In the genomic region with DNA sequence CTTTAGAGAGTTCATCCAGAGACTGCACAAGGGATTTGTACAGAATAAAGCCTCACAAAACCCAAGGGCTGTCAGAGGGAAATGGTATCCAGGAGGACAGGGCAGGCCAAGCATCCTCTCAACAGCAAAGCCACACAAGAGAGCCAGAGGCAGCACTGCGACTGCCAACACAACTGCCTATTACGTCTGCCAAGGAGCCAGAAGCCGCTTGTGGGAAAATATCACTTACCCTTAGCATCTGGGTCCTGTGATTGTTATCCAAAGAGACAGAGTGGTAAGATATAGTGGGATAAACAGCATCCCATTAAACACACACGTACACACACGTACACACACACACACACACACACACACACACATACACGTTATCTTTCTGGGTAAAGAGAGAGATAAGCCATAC, we compare ENCODE assay signal across 12 cellular contexts.
DNase-seq lines count a peak whose midpoint lies in the region; ATAC-seq and TF ChIP-seq lines count a peak whose summit lies in the region.
"Had no signal": no experiment of that assay in that cellular context is flagged by ENCODE, and none has a peak within 500 bp of the region (broad histone marks: within the 10 kb centered on the region; RNA-seq: fewer than 3 reads in every experiment).

No MANE protein-coding gene starts in this region.

- no peak overlapping the region for H3K27ac Mint-ChIP-seq in type B pancreatic cell
- H3K27ac Mint-ChIP-seq in activated CD4-positive, alpha-beta memory T cell treated with anti-CD3 and anti-CD28 coated beads, Interleukin-2, amount 10 ng/mL, durations not matched to agents 7 days and 5 days: no peak overlapping the region
- H3K27ac Mint-ChIP-seq: activated naive CD8-positive, alpha-beta T cell treated with anti-CD3 and anti-CD28 coated beads for 36 hours had no signal

- CTCF ChIA-PET in activated CD4-positive, alpha-beta memory T cell treated with anti-CD3 and anti-CD28 coated beads, Interleukin-2, amount 10 ng/mL, durations not matched to agents 7 days and 5 days (lab: Charles Lee): no interaction called here

- POLR2A ChIA-PET in activated CD4-positive, alpha-beta memory T cell treated with anti-CD3 and anti-CD28 coated beads, Interleukin-2, amount 10 ng/mL, durations not matched to agents 7 days and 5 days (lab: Charles Lee): no interaction called here

- H3K27me3 Mint-ChIP-seq in type B pancreatic cell: no peaks in the 10 kb centered on the region
- H3K27me3 Mint-ChIP-seq in activated CD4-positive, alpha-beta memory T cell treated with anti-CD3 and anti-CD28 coated beads, Interleukin-2, amount 10 ng/mL, durations not matched to agents 7 days and 5 days: no peaks in the 10 kb centered on the region
- H3K27me3 Mint-ChIP-seq: activated naive CD8-positive, alpha-beta T cell treated with anti-CD3 and anti-CD28 coated beads for 36 hours had no signal

- peaks cover 32% of the 10 kb centered on the region for H3K4me1 Mint-ChIP-seq in type B pancreatic cell (ENCODE audit: unreplicated experiment)
- H3K4me1 Mint-ChIP-seq in activated CD4-positive, alpha-beta memory T cell treated with anti-CD3 and anti-CD28 coated beads, Interleukin-2, amount 10 ng/mL, durations not matched to agents 7 days and 5 days: no peaks in the 10 kb centered on the region
- H3K4me1 Mint-ChIP-seq: activated naive CD8-positive, alpha-beta T cell treated with anti-CD3 and anti-CD28 coated beads for 36 hours had no signal

- H3K9me3 Mint-ChIP-seq in type B pancreatic cell: no peaks in the 10 kb centered on the region
- no peaks in the 10 kb centered on the region for H3K9me3 Mint-ChIP-seq in activated CD4-positive, alpha-beta memory T cell treated with anti-CD3 and anti-CD28 coated beads, Interleukin-2, amount 10 ng/mL, durations not matched to agents 7 days and 5 days
- H3K9me3 Mint-ChIP-seq: activated naive CD8-positive, alpha-beta T cell treated with anti-CD3 and anti-CD28 coated beads for 36 hours had no signal

- DNase-seq in Right ventricle myocardium superior: peak; percentile 34
- no peak for DNase-seq in left cardiac atrium
- peak; percentile 32 for DNase-seq in astrocyte of the hippocampus (ENCODE audit: low read depth, low spot score)
- DNase-seq in medulla oblongata (ENCODE audit: extremely low spot score): peak; percentile 82
- no peak for DNase-seq in type B pancreatic cell (ENCODE audit: extremely low spot score, unreplicated experiment)
- DNase-seq in activated CD4-positive, alpha-beta memory T cell treated with anti-CD3 and anti-CD28 coated beads, Interleukin-2, amount 10 ng/mL, durations not matched to agents 7 days and 5 days: no peak
- DNase-seq in activated CD8-positive, alpha-beta memory T cell treated with anti-CD3 and anti-CD28 coated beads, Interleukin-2, amount 50 U/mL, for 4 hours: no peak
- DNase-seq: activated naive CD8-positive, alpha-beta T cell treated with anti-CD3 and anti-CD28 coated beads for 36 hours; gastrocnemius medialis; stimulated activated CD8-positive, alpha-beta memory T cell treated with anti-CD3 and anti-CD28 coated beads, Interleukin-4, amount 100 ng/mL, for 48 hours had no signal

- H3K4me3 Mint-ChIP-seq in type B pancreatic cell: peak overlapping the region; percentile 44
- H3K4me3 Mint-ChIP-seq in activated CD4-positive, alpha-beta memory T cell treated with anti-CD3 and anti-CD28 coated beads, Interleukin-2, amount 10 ng/mL, durations not matched to agents 7 days and 5 days: no peak overlapping the region
- H3K4me3 Mint-ChIP-seq: activated naive CD8-positive, alpha-beta T cell treated with anti-CD3 and anti-CD28 coated beads for 36 hours had no signal

- intact Hi-C loops in Right ventricle myocardium superior (cut with DNase I): no loop called here
- intact Hi-C loops in left cardiac atrium (cut with DNase I): loop anchor here in 1 of 2 donors (10.0 kb wide), 1 partner anchor 695 kb away; no protein-coding TSS in a partner anchor

- ATAC-seq in Right ventricle myocardium superior (ENCODE audit: poor library complexity) (no peak), left cardiac atrium (no peak), GM21447 (IDR thresholded peaks at IDR 0.05; ENCODE audit: unreplicated experiment) (no peak)
- ATAC-seq: gastrocnemius medialis, left lobe of liver had no signal

- no peaks in the 10 kb centered on the region for H3K36me3 Mint-ChIP-seq in type B pancreatic cell
- H3K36me3 Mint-ChIP-seq in activated CD4-positive, alpha-beta memory T cell treated with anti-CD3 and anti-CD28 coated beads, Interleukin-2, amount 10 ng/mL, durations not matched to agents 7 days and 5 days (ENCODE audit: low read depth): no peaks in the 10 kb centered on the region
- H3K36me3 Mint-ChIP-seq: activated naive CD8-positive, alpha-beta T cell treated with anti-CD3 and anti-CD28 coated beads for 36 hours had no signal

- TF ChIP-seq CTCF in type B pancreatic cell (conservative IDR thresholded peaks at IDR 0.05): no peak

Comparison
In these comparisons a context has a peak if more than half of its experiments do, and no peak if none do; other contexts are left out.
1. DNase-seq: peak in Right ventricle myocardium superior (single experiment), astrocyte of the hippocampus (single experiment) and medulla oblongata (single experiment); none in left cardiac atrium (single experiment), type B pancreatic cell (single experiment), activated CD4-positive, alpha-beta memory T cell treated with anti-CD3 and anti-CD28 coated beads, Interleukin-2, amount 10 ng/mL, durations not matched to agents 7 days and 5 days (single experiment) and activated CD8-positive, alpha-beta memory T cell treated with anti-CD3 and anti-CD28 coated beads, Interleukin-2, amount 50 U/mL, for 4 hours (single experiment).